8 cellular contexts compared by ENCODE assay signal in the genomic region with DNA sequence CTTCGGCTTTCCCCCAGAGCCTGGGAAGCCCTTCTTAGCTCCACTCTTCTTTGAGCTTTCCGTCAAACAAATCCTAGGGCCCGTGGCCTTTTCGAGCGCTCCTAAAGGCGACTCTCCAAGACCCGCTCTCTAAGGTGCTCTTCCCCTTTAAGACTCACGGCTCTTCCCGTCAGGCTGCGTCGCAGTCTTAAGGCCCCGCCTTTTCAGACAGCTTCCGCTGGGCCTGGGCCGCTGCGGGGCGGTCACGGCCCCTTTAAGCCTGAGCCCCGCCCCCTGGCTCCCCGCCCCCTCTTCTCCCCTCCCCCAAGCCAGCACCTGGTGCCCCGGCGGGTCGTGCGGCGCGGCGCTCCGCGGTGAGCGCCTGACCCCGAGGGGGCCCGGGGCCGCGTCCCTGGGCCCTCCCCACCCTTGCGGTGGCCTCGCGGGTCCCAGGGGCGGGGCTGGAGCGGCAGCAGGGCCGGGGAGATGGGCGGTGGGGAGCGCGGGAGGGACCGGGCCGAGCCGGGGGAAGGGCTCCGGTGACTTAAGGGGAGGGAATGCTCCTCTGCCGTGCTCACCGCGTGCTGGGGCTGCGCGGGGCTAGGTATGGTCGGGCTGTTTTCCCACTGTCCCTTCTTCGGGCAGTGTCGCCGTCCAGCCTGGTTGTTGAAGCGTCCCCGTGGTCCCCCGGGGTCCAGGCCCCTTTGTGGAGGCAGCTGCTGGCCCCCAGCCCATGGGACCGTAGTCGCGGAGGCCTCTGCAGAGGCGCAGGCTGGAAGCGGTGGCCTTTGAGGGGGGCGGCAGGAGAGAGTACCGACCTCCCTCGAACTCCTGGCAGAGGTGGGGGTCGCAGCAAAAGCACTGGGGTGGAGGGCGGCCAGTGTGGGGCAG.
DNase-seq lines count a peak whose midpoint lies in the region; ATAC-seq and TF ChIP-seq lines count a peak whose summit lies in the region.

A gene (plus strand): TSS at position 289 of the 870 bp plus-strand sequence. CDS start 692 bp downstream, outside the sequence.

- peak; percentile 64 for TF ChIP-seq POLR2A in GM19193 (IDR thresholded peaks at IDR 0.05; ENCODE audit: extremely low read depth, insufficient read depth, insufficient read length)

- TF ChIP-seq CTCF in choroid plexus epithelial cell (conservative IDR thresholded peaks at IDR 0.05; ENCODE audit: low read depth, low read length) = no peak

- DNase-seq in Ammon's horn (ENCODE audit: low spot score) (peak; percentile 96), NCI-H510A (lab: John Stamatoyannopoulos, UW) (peak; percentile 80), choroid plexus epithelial cell (ENCODE audit: low read depth) (peak; percentile 96), kidney glomerular epithelial cell (lab: John Stamatoyannopoulos, UW) (peak; percentile 79)
- peak; percentile 80 to 85 for DNase-seq in activated CD4-positive, alpha-beta T cell treated with anti-CD3 and anti-CD28 coated beads for 4 hours
- peak; percentile 72 to 77 for DNase-seq in stimulated activated CD4-positive, alpha-beta T cell treated with anti-CD3 and anti-CD28 coated beads, Interleukin-15, amount 100 ng/mL, for 48 hours (ENCODE audit: low read depth in 2 of 2)

- peak within 1 kb of the TSS; percentile 84 for H3K4me3 ChIP-seq in choroid plexus epithelial cell (ENCODE audit: low read depth, low read length)

- peak; percentile 96 for ATAC-seq in HG03439 (IDR thresholded peaks at IDR 0.05; ENCODE audit: unreplicated experiment)

Comparison
In these comparisons a context has a peak if more than half of its experiments do, and no peak if none do; other contexts are left out.
1. Peak in every context shown above with its lines: DNase-seq, ATAC-seq and H3K4me3 ChIP-seq.